In genomic region chr7:29160080-29160479, GRCh38 we compare ENCODE assay signal across 30 cellular contexts.
"Had no signal": no experiment of that assay in that cellular context is flagged by ENCODE, and none has a peak within 500 bp of the region (broad histone marks: within the 10 kb centered on the region; RNA-seq: fewer than 3 reads in every experiment).

No MANE protein-coding gene starts in this region.

- H3K27ac ChIP-seq: body of pancreas, brain microvascular endothelial cell, breast epithelium, VCaP had no signal

- H3K27me3 ChIP-seq: body of pancreas, breast epithelium had no signal

- H3K36me3 ChIP-seq: brain microvascular endothelial cell, breast epithelium had no signal

- H3K4me1 ChIP-seq: body of pancreas, breast epithelium had no signal

- H3K4me3 ChIP-seq: body of pancreas, breast epithelium had no signal

- DNase-seq: activated B cell treated with CpG ODN at 0.5 μM for 24 hours; activated CD4-positive, alpha-beta memory T cell treated with anti-CD3 and anti-CD28 coated beads, Interleukin-2, amount 10 ng/mL, durations not matched to agents 7 days and 5 days; activated CD4-positive, alpha-beta T cell treated with anti-CD3 and anti-CD28 coated beads for 48 hours; activated CD4-positive, alpha-beta T cell treated with anti-CD3 and anti-CD28 coated beads, Interleukin-2, amount 10 ng/mL, durations not matched to agents 7 days and 5 days; activated CD4-positive, alpha-beta T cell treated with anti-CD3 and anti-CD28 coated beads, Interleukin-2, amount 50 U/mL, for 48 hours; activated CD4-positive, CD25-positive, alpha-beta regulatory T cell treated with anti-CD3 and anti-CD28 coated beads, Interleukin-2, amount 50 U/mL, for 72 hours; activated CD8-positive, alpha-beta memory T cell treated with anti-CD3 and anti-CD28 coated beads for 24 hours; activated CD8-positive, alpha-beta memory T cell treated with anti-CD3 and anti-CD28 coated beads, Interleukin-2, amount 10 ng/mL, durations not matched to agents 7 days and 5 days; activated CD8-positive, alpha-beta memory T cell treated with anti-CD3 and anti-CD28 coated beads, Interleukin-2, amount 50 U/mL, for 48 hours; activated CD8-positive, alpha-beta T cell treated with anti-CD3 and anti-CD28 coated beads, Interleukin-2, amount 10 ng/mL, durations not matched to agents 7 days and 5 days; activated effector memory CD4-positive, alpha-beta T cell treated with Interleukin-2 at 50 U/mL for 16 hours; activated gamma-delta T cell; activated naive CD4-positive, alpha-beta T cell treated with anti-CD3 and anti-CD28 coated beads, Interleukin-2, amount 10 ng/mL, durations not matched to agents 7 days and 5 days; activated naive CD4-positive, alpha-beta T cell treated with Interleukin-2 at 50 U/mL for 16 hours; activated naive CD8-positive, alpha-beta T cell treated with anti-CD3 and anti-CD28 coated beads, Interleukin-2, amount 10 ng/mL, durations not matched to agents 7 days and 5 days; activated naive CD8-positive, alpha-beta T cell treated with anti-CD3 and anti-CD28 coated beads, Interleukin-2, amount 50 U/mL, for 24 hours; activated T-cell treated with anti-CD3 and anti-CD28 coated beads, Interleukin-2, amount 50 U/mL, for 24 hours; activated T-cell treated with anti-CD3 and anti-CD28 coated beads, Interleukin-2, amount 50 U/mL, for 48 hours; amniotic stem cell; aorta; body of pancreas; brain microvascular endothelial cell; central memory CD4-positive, alpha-beta T cell; T-helper 2 cell; T-helper 9 cell had no signal

- FAIRE-seq: astrocyte, colon, TTC549 had no signal

- ATAC-seq: activated CD8-positive, alpha-beta memory T cell treated with anti-CD3 and anti-CD28 coated beads, Interleukin-2, amount 10 ng/mL, durations not matched to agents 7 days and 5 days; activated CD8-positive, alpha-beta T cell treated with anti-CD3 and anti-CD28 coated beads, Interleukin-2, amount 10 ng/mL, durations not matched to agents 7 days and 5 days; activated naive CD8-positive, alpha-beta T cell treated with anti-CD3 and anti-CD28 coated beads, Interleukin-2, amount 50 U/mL, for 24 hours; body of pancreas had no signal

- H3K9me3 ChIP-seq: body of pancreas, breast epithelium had no signal
